Comparison of ENCODE assay signal across 1 cellular context in genomic region chr14:24924544-24924943, GRCh38.
A peak's percentile ranks its signal among the peaks of the same experiment; 100 is the strongest.
TF ChIP-seq lines count a peak whose summit lies in the region.

No MANE protein-coding gene starts in this region.

TF ChIP-seq in GM12878, 131 proteins besides CTCF, POLR2A, EP300 and RAD21 (continued from another document):
- TF ChIP-seq REST (IDR thresholded peaks at IDR 0.05; ENCODE audit: low read depth, low read length) (no peak), USF1 (IDR thresholded peaks at IDR 0.05; ENCODE audit: borderline replicate concordance, extremely low read length, insufficient read depth, low read depth, low read length) (no peak), FOXM1 (IDR thresholded peaks at IDR 0.05; ENCODE audit: low read depth, low read length) (no peak), SMC3 (IDR thresholded peaks at IDR 0.05; ENCODE audit: borderline replicate concordance, low read length) (no peak), SIN3A (IDR thresholded peaks at IDR 0.05; ENCODE audit: low read depth, low read length) (no peak), ATF2 (IDR thresholded peaks at IDR 0.05; ENCODE audit: low read length) (no peak), IKZF2 (IDR thresholded peaks at IDR 0.05) (peak in 1 of 2 experiments; percentile 14; a peak in 1 of 4 replicates), TCF12 (IDR thresholded peaks at IDR 0.05; ENCODE audit: low read depth, low read length) (no peak), ELK1 (IDR thresholded peaks at IDR 0.05; ENCODE audit: low read depth, low read length) (no peak), NRF1 (conservative IDR thresholded peaks at IDR 0.05; ENCODE audit: low read depth, low read length) (no peak), BHLHE40 (IDR thresholded peaks at IDR 0.05; ENCODE audit: borderline replicate concordance in 1 of 2, low read depth in 2 of 2, low read length in 1 of 2) (no peak), RCOR1 (conservative IDR thresholded peaks at IDR 0.05; ENCODE audit: low read depth, low read length) (no peak), RB1 (IDR thresholded peaks at IDR 0.05; ENCODE audit: borderline replicate concordance) (no peak), SUPT20H (IDR thresholded peaks at IDR 0.05; ENCODE audit: borderline replicate concordance, control insufficient read depth, low read depth, low read length) (no peak), NR2F1 (conservative IDR thresholded peaks at IDR 0.05) (0 out of 2 replicates have a peak, but pooled peaks have one; percentile 28)
TF ChIP-seq in GM12878: peak in this region for 4.
